ENCODE assay signal across 11 cellular contexts in the genomic region with DNA sequence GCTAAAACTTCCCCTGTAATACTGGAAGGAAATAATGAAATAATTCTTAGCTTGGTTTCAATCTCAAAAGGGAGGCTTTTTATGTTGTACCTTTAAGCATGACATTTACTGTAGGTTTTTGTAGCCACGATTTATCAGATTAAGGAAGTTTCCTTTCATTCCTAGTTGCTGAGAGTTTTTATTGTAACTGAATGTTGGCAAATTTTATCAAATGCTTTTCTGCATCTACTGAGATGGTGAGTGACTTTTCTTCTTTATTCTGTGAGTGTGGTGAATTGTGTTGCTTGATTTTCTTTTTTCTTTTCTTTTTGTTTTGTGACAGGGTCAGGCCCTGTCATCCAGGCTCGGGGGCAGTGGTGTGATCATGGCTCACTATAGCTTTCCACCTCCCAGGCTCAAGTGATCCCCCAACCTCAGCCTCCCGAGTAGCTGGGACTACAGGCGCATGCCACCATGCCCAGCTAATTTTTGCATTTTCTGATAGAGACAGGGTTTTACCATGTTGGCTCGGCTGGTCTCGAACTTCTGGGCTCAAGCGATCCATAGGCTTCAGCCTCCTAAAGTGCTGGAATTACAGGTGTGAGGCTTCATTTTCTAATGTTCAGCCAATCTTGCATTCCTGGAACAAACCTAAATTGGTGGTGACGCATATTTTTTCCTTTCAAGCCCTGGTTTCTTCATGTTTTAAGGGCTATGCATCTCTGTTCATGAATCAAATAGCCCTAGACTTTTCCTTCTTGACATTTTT. TPM values are rescaled to one million over a fixed set of nuclear protein-coding genes. Genes with fewer than 3 reads are reported as not detected.
DNase-seq lines count a peak whose midpoint lies in the region; ATAC-seq and TF ChIP-seq lines count a peak whose summit lies in the region.
"Had no signal": no experiment of that assay in that cellular context is flagged by ENCODE, and none has a peak within 500 bp of the region (broad histone marks: within the 10 kb centered on the region; RNA-seq: fewer than 3 reads in every experiment).

No MANE protein-coding gene starts in this region.

- peak overlapping the region in 1 of 2 donors; percentile 55 for H3K4me3 Mint-ChIP-seq in CD14-positive monocyte
- H3K4me3 Mint-ChIP-seq in endothelial cell (ENCODE audit: unreplicated experiment): no peak overlapping the region

- no peaks in the 10 kb centered on the region for H3K36me3 Mint-ChIP-seq in CD14-positive monocyte
- H3K36me3 Mint-ChIP-seq in endothelial cell (ENCODE audit: low read depth, unreplicated experiment): no peaks in the 10 kb centered on the region

- intact Hi-C loops in CD14-positive monocyte (cut with micrococcal nuclease): no loop called here

- DNase-seq in CD14-positive monocyte (ENCODE audit: low spot score): no peak
- DNase-seq in RWPE2 (ENCODE audit: low spot score): no peak
- no peak for DNase-seq in endothelial cell (ENCODE audit: low spot score)
- DNase-seq in osteoblast (ENCODE audit: insufficient read length, low spot score, missing footprints): no peak
- no peak for DNase-seq in hepatic stellate cell (ENCODE audit: low spot score)
- DNase-seq in NCI-H2227 treated with DMSO at 0.1 percent for 48 hours (lab: John Stamatoyannopoulos, UW): no peak
- DNase-seq: activated CD4-positive, alpha-beta T cell treated with anti-CD3 and anti-CD28 coated beads for 4 hours; DMS79; NCI-H1436 treated with DMSO at 0.1 percent for 48 hours had no signal

- no peak overlapping the region for H3K4me3 ChIP-seq in RWPE2 (ENCODE audit: severe bottlenecking)
- peak overlapping the region; percentile 26 for H3K4me3 ChIP-seq in osteoblast (ENCODE audit: insufficient read depth, low read length)

- no peak; the same call in 1 of the 3 replicates for ATAC-seq in RWPE2 (ENCODE audit: low read depth)
- no peak for ATAC-seq in HG03439 (IDR thresholded peaks at IDR 0.05; ENCODE audit: unreplicated experiment)
- ATAC-seq in GM19395 (IDR thresholded peaks at IDR 0.05; ENCODE audit: unreplicated experiment): no peak

- H3K4me1 Mint-ChIP-seq in CD14-positive monocyte (peaks cover 48% of the 10 kb centered on the region), endothelial cell (ENCODE audit: unreplicated experiment) (peaks cover 34% of the 10 kb centered on the region)

- peak overlapping the region; percentile 100 for H3K27ac ChIP-seq in RWPE2 (ENCODE audit: poor library complexity, severe bottlenecking)
- peak overlapping the region; percentile 94 for H3K27ac ChIP-seq in osteoblast (ENCODE audit: low read depth, low read length)

- H2AFZ ChIP-seq in osteoblast (ENCODE audit: low read length): no peak overlapping the region

- peak overlapping the region; percentile 57 for H3K4me2 ChIP-seq in osteoblast (ENCODE audit: insufficient read depth, low read length)

- H3K36me3 ChIP-seq in RWPE2 (ENCODE audit: low read depth) (no peaks in the 10 kb centered on the region), osteoblast (ENCODE audit: insufficient read depth, low read length) (no peaks in the 10 kb centered on the region)

- no peaks in the 10 kb centered on the region for H3K9me3 Mint-ChIP-seq in CD14-positive monocyte
- no peaks in the 10 kb centered on the region for H3K9me3 Mint-ChIP-seq in endothelial cell (ENCODE audit: unreplicated experiment)

- no peaks in the 10 kb centered on the region for H4K20me1 ChIP-seq in osteoblast (ENCODE audit: insufficient read depth, low read length)

- H3K9me3 ChIP-seq in RWPE2 (ENCODE audit: severe bottlenecking): no peaks in the 10 kb centered on the region
- H3K9me3 ChIP-seq in osteoblast (ENCODE audit: low read depth, low read length): no peaks in the 10 kb centered on the region

- no peaks in the 10 kb centered on the region for H3K79me2 ChIP-seq in osteoblast (ENCODE audit: insufficient read depth, low read length)

- TF ChIP-seq CTCF in CD14-positive monocyte (IDR thresholded peaks at IDR 0.05) (no peak), RWPE2 (IDR thresholded peaks at IDR 0.05; ENCODE audit: poor library complexity, severe bottlenecking) (no peak), endothelial cell (IDR thresholded peaks at IDR 0.05; ENCODE audit: unreplicated experiment) (no peak), osteoblast (IDR thresholded peaks at IDR 0.05; ENCODE audit: extremely low read depth, low read depth, low read length) (no peak)

- H3K27me3 ChIP-seq in RWPE2 (ENCODE audit: insufficient read depth, poor library complexity, severe bottlenecking): no peaks in the 10 kb centered on the region
- no peaks in the 10 kb centered on the region for H3K27me3 ChIP-seq in osteoblast (ENCODE audit: insufficient read depth, low read length)

- peak overlapping the region; percentile 88 to 99 (median 95) for H3K27ac Mint-ChIP-seq in CD14-positive monocyte
- H3K27ac Mint-ChIP-seq in endothelial cell (ENCODE audit: unreplicated experiment): peak overlapping the region; percentile 98

- H3K4me1 ChIP-seq in RWPE2 (ENCODE audit: insufficient read depth, poor library complexity, severe bottlenecking): peaks cover 34% of the 10 kb centered on the region
- H3K4me1 ChIP-seq in osteoblast (ENCODE audit: insufficient read depth, low read length): peaks cover 32% of the 10 kb centered on the region

- peaks cover 0 to 4% (median 2%) of the 10 kb centered on the region in 3 donors for H3K27me3 Mint-ChIP-seq in CD14-positive monocyte (ENCODE audit: low read depth in 3 of 3)
- peaks cover 5% of the 10 kb centered on the region for H3K27me3 Mint-ChIP-seq in endothelial cell (ENCODE audit: unreplicated experiment)

RNA-seq across cellular contexts. Expression of gene SUSD2, which starts 26.2 kb away (rescaled TPM):
- polyA plus RNA-seq in CD14-positive monocyte: not detected
- total RNA-seq in endothelial cell (ENCODE audit: unreplicated experiment): 0.38 TPM
- total RNA-seq in osteoblast: 0.72 and 2.4 TPM in 2 replicates

RNA-seq across cellular contexts. Expression of gene GGT5, which starts 37.4 kb away (rescaled TPM):
- polyA plus RNA-seq in CD14-positive monocyte: under 1 TPM in 1 of 2 donors, not detected in 1; 0.26 TPM
- total RNA-seq in endothelial cell (ENCODE audit: unreplicated experiment) (1.6 TPM), osteoblast (7.2 and 16.2 TPM in 2 replicates)
